ENCODE assay signal across 8 cellular contexts in genomic region chr1:11680270-11681070, GRCh38. TPM values are rescaled to one million over a fixed set of nuclear protein-coding genes. Genes with fewer than 3 reads are reported as not detected.
DNase-seq lines count a peak whose midpoint lies in the region; ATAC-seq lines count a peak whose summit lies in the region.

No MANE protein-coding gene starts in this region.

- H3K27me3 ChIP-seq in SJSA1 (replicated peaks) = peaks cover 3% of the 10 kb centered on the region; the same call in 1 of the 2 replicates
- H3K27me3 ChIP-seq in esophagus (ENCODE audit: control insufficient read depth in 1 of 2, insufficient read depth in 2 of 2, low read length in 2 of 2) = no peaks in the 10 kb centered on the region
- no peaks in the 10 kb centered on the region for H3K27me3 ChIP-seq in neuron (ENCODE audit: insufficient read depth, low read length)

- 6 to 8% methylated on average over 59 to 65 of the region's 65 CpGs for WGBS in esophagus, 2 donors

- H3K4me1 ChIP-seq in SJSA1 (replicated peaks) (peaks cover 5% of the 10 kb centered on the region; the same call in 1 of the 2 replicates), esophagus (ENCODE audit: control insufficient read depth in 2 of 2, insufficient read depth in 2 of 2, low read length in 1 of 2) (peaks cover 0 to 3% of the 10 kb centered on the region in 2 donors), neuron (ENCODE audit: insufficient read depth, low read length) (peaks cover 25% of the 10 kb centered on the region)

- H3K9me3 ChIP-seq in SJSA1 (replicated peaks) (no peaks in the 10 kb centered on the region), esophagus (ENCODE audit: control insufficient read depth in 2 of 2, insufficient read depth in 1 of 2, low read depth in 1 of 2, low read length in 1 of 2) (no peaks in the 10 kb centered on the region), neuron (ENCODE audit: low read length) (no peaks in the 10 kb centered on the region)

- CTCF ChIA-PET in activated CD4-positive, alpha-beta T cell treated with anti-CD3 and anti-CD28 coated beads, Interleukin-2, amount 10 ng/mL, durations not matched to agents 7 days and 5 days (lab: Charles Lee) = interaction anchor here (1.0 to 3.9 kb wide), 4 partner anchors 17 to 50 kb away, joined by 3 to 32 read pairs (median 4); partner anchors contain the start of gene FBXO6

- H3K36me3 Mint-ChIP-seq in activated CD4-positive, alpha-beta T cell treated with anti-CD3 and anti-CD28 coated beads, Interleukin-2, amount 10 ng/mL, durations not matched to agents 7 days and 5 days (ENCODE audit: low read depth) = peaks cover 4% of the 10 kb centered on the region

- DNase-seq in activated CD4-positive, alpha-beta T cell treated with anti-CD3 and anti-CD28 coated beads, Interleukin-2, amount 10 ng/mL, durations not matched to agents 7 days and 5 days = no peak
- no peak for DNase-seq in activated CD4-positive, alpha-beta T cell treated with anti-CD3 and anti-CD28 coated beads, Interleukin-2, amount 50 U/mL, for 48 hours
- peak in 1 of 2 experiments; percentile 72 for DNase-seq in SJSA1 (ENCODE audit: low read depth in 1 of 2, low spot score in 2 of 2)
- no peak for DNase-seq in cortex of kidney (lab: John Stamatoyannopoulos, UW)
- DNase-seq in cerebellum (ENCODE audit: low spot score) = no peak

- POLR2A ChIA-PET in activated CD4-positive, alpha-beta T cell treated with anti-CD3 and anti-CD28 coated beads, Interleukin-2, amount 10 ng/mL, durations not matched to agents 7 days and 5 days (lab: Charles Lee) = interaction anchor here (1.7 kb wide), 1 partner anchor 16 kb away, joined by 8 read pairs; the partner anchor contains the start of gene FBXO6

- peak; percentile 23 for ATAC-seq in HG02885 (IDR thresholded peaks at IDR 0.05; ENCODE audit: poor library complexity, unreplicated experiment)

- H2AFZ ChIP-seq in neuron (ENCODE audit: low read depth, low read length) = no peak overlapping the region

- peak overlapping the region; percentile 77 for H3K27ac Mint-ChIP-seq in activated CD4-positive, alpha-beta T cell treated with anti-CD3 and anti-CD28 coated beads, Interleukin-2, amount 10 ng/mL, durations not matched to agents 7 days and 5 days

- H3K27ac ChIP-seq in SJSA1 (peak overlapping the region; percentile 75), esophagus (ENCODE audit: low read depth in 2 of 2, low read length in 1 of 2) (peak overlapping the region; percentile 75 to 78)

- H3K4me1 Mint-ChIP-seq in activated CD4-positive, alpha-beta T cell treated with anti-CD3 and anti-CD28 coated beads, Interleukin-2, amount 10 ng/mL, durations not matched to agents 7 days and 5 days = peaks cover 17% of the 10 kb centered on the region

- H3K4me3 Mint-ChIP-seq in activated CD4-positive, alpha-beta T cell treated with anti-CD3 and anti-CD28 coated beads, Interleukin-2, amount 10 ng/mL, durations not matched to agents 7 days and 5 days = peak overlapping the region; percentile 80

- H3K4me3 ChIP-seq in SJSA1 = peak overlapping the region; percentile 75
- H3K4me3 ChIP-seq in esophagus (ENCODE audit: low read depth in 1 of 2, low read length in 2 of 2) = peak overlapping the region; percentile 74
- peak overlapping the region; percentile 89 for H3K4me3 ChIP-seq in neuron (ENCODE audit: low read length)

- H3K27me3 Mint-ChIP-seq in activated CD4-positive, alpha-beta T cell treated with anti-CD3 and anti-CD28 coated beads, Interleukin-2, amount 10 ng/mL, durations not matched to agents 7 days and 5 days = peaks cover 13% of the 10 kb centered on the region

- H3K36me3 ChIP-seq in SJSA1 (peaks cover 27% of the 10 kb centered on the region), esophagus (ENCODE audit: control insufficient read depth in 2 of 2, insufficient read depth in 2 of 2, low read length in 1 of 2) (peaks cover 0 to 7% of the 10 kb centered on the region in 2 donors), neuron (ENCODE audit: insufficient read depth, low read length) (peaks cover 29% of the 10 kb centered on the region)

- no peaks in the 10 kb centered on the region for H3K9me3 Mint-ChIP-seq in activated CD4-positive, alpha-beta T cell treated with anti-CD3 and anti-CD28 coated beads, Interleukin-2, amount 10 ng/mL, durations not matched to agents 7 days and 5 days

RNA-seq across cellular contexts. Expression of gene MAD2L2, which starts 0.5 kb away (rescaled TPM):
- total RNA-seq in activated CD4-positive, alpha-beta T cell treated with anti-CD3 and anti-CD28 coated beads, Interleukin-2, amount 10 ng/mL, durations not matched to agents 7 days and 5 days = 10 to 100 TPM; 68.7 to 73.3 TPM
- total RNA-seq in SJSA1 (2014; rRNA removed; shearing (Covaris generic)) = 118 and 132 TPM in 2 replicates
- polyA plus RNA-seq in esophagus = 10 to 100 TPM in 1 of 2 donors, 1 to 10 TPM in 1; 8.1 to 18.5 TPM
- 45.4 TPM for total RNA-seq in cerebellum

RNA-seq across cellular contexts. Expression of gene DRAXIN, which starts 11.0 kb away (rescaled TPM):
- total RNA-seq in activated CD4-positive, alpha-beta T cell treated with anti-CD3 and anti-CD28 coated beads, Interleukin-2, amount 10 ng/mL, durations not matched to agents 7 days and 5 days = under 1 TPM; 0.54 to 0.62 TPM
- total RNA-seq in SJSA1 (2014; rRNA removed; shearing (Covaris generic)) = not detected in 2 replicates
- polyA plus RNA-seq in esophagus = under 1 TPM; 0.01 to 0.02 TPM
- 63.6 TPM for total RNA-seq in cerebellum

RNA-seq across cellular contexts. Expression of gene FBXO6, which starts 16.5 kb away (rescaled TPM):
- 10 to 100 TPM; 28.1 to 29.6 TPM for total RNA-seq in activated CD4-positive, alpha-beta T cell treated with anti-CD3 and anti-CD28 coated beads, Interleukin-2, amount 10 ng/mL, durations not matched to agents 7 days and 5 days
- total RNA-seq in SJSA1 (2014; rRNA removed; shearing (Covaris generic)) = 0.25 and 2.9 TPM in 2 replicates
- polyA plus RNA-seq in esophagus = 10 to 100 TPM in 1 of 2 donors, 1 to 10 TPM in 1; 6.1 to 10.3 TPM
- 2.6 TPM for total RNA-seq in cerebellum

RNA-seq across cellular contexts. Expression of gene FBXO44, which starts 25.8 kb away (rescaled TPM):
- 10 to 100 TPM; 32.6 to 37.8 TPM for total RNA-seq in activated CD4-positive, alpha-beta T cell treated with anti-CD3 and anti-CD28 coated beads, Interleukin-2, amount 10 ng/mL, durations not matched to agents 7 days and 5 days
- total RNA-seq in SJSA1 (2014; rRNA removed; shearing (Covaris generic)) = 3.2 and 7.8 TPM in 2 replicates
- polyA plus RNA-seq in esophagus = 10 to 100 TPM in 1 of 2 donors, 1 to 10 TPM in 1; 9.0 to 16.2 TPM
- total RNA-seq in cerebellum = 28.6 TPM

RNA-seq across cellular contexts. Expression of gene FBXO2, which starts 26.2 kb away (rescaled TPM):
- total RNA-seq in activated CD4-positive, alpha-beta T cell treated with anti-CD3 and anti-CD28 coated beads, Interleukin-2, amount 10 ng/mL, durations not matched to agents 7 days and 5 days = 1 to 10 TPM; 1.8 to 2.1 TPM
- not detected in 2 replicates for total RNA-seq in SJSA1 (2014; rRNA removed; shearing (Covaris generic))
- polyA plus RNA-seq in esophagus = 1 to 10 TPM; 7.6 to 8.5 TPM
- 3.7 TPM for total RNA-seq in cerebellum

Comparison
In these comparisons a context has a peak if more than half of its experiments do, and no peak if none do; other contexts are left out.
1. RNA of gene DRAXIN, which starts 11.0 kb away (total RNA-seq): 63.6 TPM in cerebellum (single experiment); 0.54 to 0.62 TPM in activated CD4-positive, alpha-beta T cell treated with anti-CD3 and anti-CD28 coated beads, Interleukin-2, amount 10 ng/mL, durations not matched to agents 7 days and 5 days and not detected in SJSA1; every median in the first group is over 10 times any median in the second.
2. Peak in every context shown above with its lines, with median percentiles within 50 percentile points of each other: H3K4me3 ChIP-seq.